16 cellular contexts compared by ENCODE assay signal in the genomic region with DNA sequence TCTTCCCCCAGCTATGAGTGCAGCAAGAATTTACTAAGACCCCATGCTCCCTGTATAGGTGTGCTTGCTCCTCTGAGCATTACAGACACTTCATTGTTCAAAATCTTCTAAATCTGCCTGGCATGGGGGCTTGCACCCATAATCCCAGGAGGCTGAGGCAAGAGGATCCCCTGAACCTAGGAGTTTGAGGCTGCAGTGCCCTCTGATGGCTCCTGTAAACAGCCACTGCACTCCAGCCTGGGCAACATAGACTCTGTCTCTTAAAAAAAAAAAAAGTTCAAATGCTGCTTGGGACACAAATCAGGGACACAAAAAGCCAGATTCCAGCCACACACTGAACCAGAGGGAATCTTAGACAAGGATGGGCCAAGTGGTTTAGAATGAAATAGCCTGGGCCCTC. TPM values are rescaled to one million over a fixed set of nuclear protein-coding genes. Genes with fewer than 3 reads are reported as not detected.
DNase-seq lines count a peak whose midpoint lies in the region; ATAC-seq, FAIRE-seq and TF ChIP-seq lines count a peak whose summit lies in the region.
"Had no signal": no experiment of that assay in that cellular context is flagged by ENCODE, and none has a peak within 500 bp of the region (broad histone marks: within the 10 kb centered on the region; RNA-seq: fewer than 3 reads in every experiment).

No MANE protein-coding gene starts in this region.

- no peak overlapping the region for H3K4me3 Mint-ChIP-seq in activated CD4-positive, alpha-beta T cell treated with anti-CD3 and anti-CD28 coated beads, Interleukin-2, amount 10 ng/mL, durations not matched to agents 7 days and 5 days
- peak overlapping the region; percentile 10 for H3K4me3 Mint-ChIP-seq in progenitor cell of endocrine pancreas (ENCODE audit: low read depth)

- DNase-seq in activated CD4-positive, alpha-beta T cell treated with anti-CD3 and anti-CD28 coated beads, Interleukin-2, amount 10 ng/mL, durations not matched to agents 7 days and 5 days: peak; percentile 27
- no peak for DNase-seq in activated CD4-positive, alpha-beta T cell treated with anti-CD3 and anti-CD28 coated beads for 4 hours
- DNase-seq in Karpas-422: peak; percentile 55
- no peak for DNase-seq in bronchial epithelial cell (ENCODE audit: low read depth)
- DNase-seq in progenitor cell of endocrine pancreas (ENCODE audit: low spot score, unreplicated experiment): no peak
- DNase-seq in activated CD8-positive, alpha-beta memory T cell treated with anti-CD3 and anti-CD28 coated beads, Interleukin-2, amount 50 U/mL, for 4 hours: no peak
- DNase-seq in NCI-H446 treated with DMSO at 0.1 percent for 48 hours (lab: John Stamatoyannopoulos, UW): no peak
- DNase-seq: activated effector memory CD4-positive, alpha-beta T cell treated with Interleukin-2 at 50 U/mL for 16 hours; central memory CD4-positive, alpha-beta T cell; DMS79 treated with DMSO at 0.1 percent for 48 hours; NCI-H1436 treated with DMSO at 0.1 percent for 48 hours; NCI-H774; occipital lobe; upper lobe of right lung had no signal

- H3K79me2 ChIP-seq in Karpas-422 (ENCODE audit: low read length): peaks cover 8% of the 10 kb centered on the region

- peak overlapping the region; percentile 14 for H3K27ac Mint-ChIP-seq in activated CD4-positive, alpha-beta T cell treated with anti-CD3 and anti-CD28 coated beads, Interleukin-2, amount 10 ng/mL, durations not matched to agents 7 days and 5 days
- no peak overlapping the region for H3K27ac Mint-ChIP-seq in progenitor cell of endocrine pancreas

- TF ChIP-seq CTCF in bronchial epithelial cell (IDR thresholded peaks at IDR 0.05; ENCODE audit: insufficient read depth, low read length, severe bottlenecking) (peak; percentile 36), progenitor cell of endocrine pancreas (IDR thresholded peaks at IDR 0.05; ENCODE audit: unreplicated experiment) (no peak)

- H2AFZ ChIP-seq in Karpas-422 (ENCODE audit: low read length): no peak overlapping the region

- peaks cover 5% of the 10 kb centered on the region for H3K27me3 Mint-ChIP-seq in activated CD4-positive, alpha-beta T cell treated with anti-CD3 and anti-CD28 coated beads, Interleukin-2, amount 10 ng/mL, durations not matched to agents 7 days and 5 days
- H3K27me3 Mint-ChIP-seq in progenitor cell of endocrine pancreas: peaks cover 36% of the 10 kb centered on the region

- no peak for ATAC-seq in HG02763 (IDR thresholded peaks at IDR 0.05; ENCODE audit: unreplicated experiment)
- ATAC-seq: upper lobe of right lung had no signal

- H3K9me3 Mint-ChIP-seq in activated CD4-positive, alpha-beta T cell treated with anti-CD3 and anti-CD28 coated beads, Interleukin-2, amount 10 ng/mL, durations not matched to agents 7 days and 5 days: no peaks in the 10 kb centered on the region
- H3K9me3 Mint-ChIP-seq in progenitor cell of endocrine pancreas (ENCODE audit: low read depth): no peaks in the 10 kb centered on the region

- H3K4me1 Mint-ChIP-seq in activated CD4-positive, alpha-beta T cell treated with anti-CD3 and anti-CD28 coated beads, Interleukin-2, amount 10 ng/mL, durations not matched to agents 7 days and 5 days: peaks cover 29% of the 10 kb centered on the region
- peaks cover 9% of the 10 kb centered on the region for H3K4me1 Mint-ChIP-seq in progenitor cell of endocrine pancreas (ENCODE audit: low read depth)

- no peaks in the 10 kb centered on the region for H3K9me3 ChIP-seq in Karpas-422 (ENCODE audit: low read length)
- H3K9me3 ChIP-seq: upper lobe of right lung had no signal

- no peaks in the 10 kb centered on the region; the same call in 1 of the 2 replicates for H4K20me1 ChIP-seq in Karpas-422 (ENCODE audit: insufficient read depth, low read depth, low read length)

- POLR2A ChIA-PET in activated CD4-positive, alpha-beta T cell treated with anti-CD3 and anti-CD28 coated beads, Interleukin-2, amount 10 ng/mL, durations not matched to agents 7 days and 5 days (lab: Charles Lee): no interaction called here

- FAIRE-seq in bronchial epithelial cell (lab: Jason Lieb, UNC): no peak

- H3K4me3 ChIP-seq in Karpas-422 (ENCODE audit: low read length): no peak overlapping the region
- H3K4me3 ChIP-seq in bronchial epithelial cell (ENCODE audit: low read depth, low read length): no peak overlapping the region
- H3K4me3 ChIP-seq: lung, upper lobe of right lung had no signal

- H3K36me3 ChIP-seq in Karpas-422 (ENCODE audit: insufficient read depth, low read length) (no peaks in the 10 kb centered on the region), bronchial epithelial cell (ENCODE audit: control insufficient read depth, insufficient read depth, low read length) (no peaks in the 10 kb centered on the region)
- H3K36me3 ChIP-seq: upper lobe of right lung had no signal

- no peaks in the 10 kb centered on the region for H3K9me2 ChIP-seq in Karpas-422 (replicated peaks; ENCODE audit: insufficient read depth, low read length)

- CTCF ChIA-PET in activated CD4-positive, alpha-beta T cell treated with anti-CD3 and anti-CD28 coated beads, Interleukin-2, amount 10 ng/mL, durations not matched to agents 7 days and 5 days (lab: Charles Lee): interaction anchor here (0.5 to 1.3 kb wide), 3 partner anchors 26 to 150 kb away, joined by 3 to 6 read pairs (median 3); no protein-coding TSS in a partner anchor

- H3K9ac ChIP-seq in Karpas-422 (ENCODE audit: low read length): no peak overlapping the region

- H3K27ac ChIP-seq in Karpas-422 (ENCODE audit: low read length): no peak overlapping the region
- H3K27ac ChIP-seq: upper lobe of right lung had no signal

- peaks cover 9% of the 10 kb centered on the region for H3K4me1 ChIP-seq in Karpas-422 (ENCODE audit: low read length)

- H3K4me2 ChIP-seq in Karpas-422 (ENCODE audit: low read depth, low read length, poor library complexity, severe bottlenecking): no peak overlapping the region

- H3K27me3 ChIP-seq in Karpas-422 (ENCODE audit: low read length) (no peaks in the 10 kb centered on the region), bronchial epithelial cell (ENCODE audit: control insufficient read depth, insufficient read depth, low read length) (no peaks in the 10 kb centered on the region)
- H3K27me3 ChIP-seq: upper lobe of right lung had no signal

- H3K36me3 Mint-ChIP-seq in activated CD4-positive, alpha-beta T cell treated with anti-CD3 and anti-CD28 coated beads, Interleukin-2, amount 10 ng/mL, durations not matched to agents 7 days and 5 days (ENCODE audit: low read depth): peaks cover 6% of the 10 kb centered on the region
- no peaks in the 10 kb centered on the region for H3K36me3 Mint-ChIP-seq in progenitor cell of endocrine pancreas (ENCODE audit: insufficient read depth)

RNA-seq across cellular contexts. Expression of gene ACOT7, which starts 3.4 kb away (rescaled TPM):
- total RNA-seq in activated CD4-positive, alpha-beta T cell treated with anti-CD3 and anti-CD28 coated beads, Interleukin-2, amount 10 ng/mL, durations not matched to agents 7 days and 5 days: 100 to 1,000 TPM; 101 TPM
- 11.8 and 25.9 TPM in 2 replicates for total RNA-seq in Karpas-422 (2014; rRNA removed; shearing (Covaris generic); ENCODE audit: low replicate concordance)
- total RNA-seq in bronchial epithelial cell (88.1 and 89.8 TPM in 2 replicates), progenitor cell of endocrine pancreas (30.2 and 30.3 TPM in 2 replicates)

RNA-seq across cellular contexts. Expression of gene HES2, which starts 22.7 kb away (rescaled TPM):
- under 1 TPM; 0.21 to 0.30 TPM for total RNA-seq in activated CD4-positive, alpha-beta T cell treated with anti-CD3 and anti-CD28 coated beads, Interleukin-2, amount 10 ng/mL, durations not matched to agents 7 days and 5 days
- not detected in 2 replicates for total RNA-seq in Karpas-422 (2014; rRNA removed; shearing (Covaris generic); ENCODE audit: low replicate concordance)
- total RNA-seq in bronchial epithelial cell: 98.1 and 116 TPM in 2 replicates
- 0.07 and 0.12 TPM in 2 replicates for total RNA-seq in progenitor cell of endocrine pancreas

RNA-seq across cellular contexts. Expression of gene ESPN, which starts 27.6 kb away (rescaled TPM):
- under 1 TPM; 0.56 to 0.77 TPM for total RNA-seq in activated CD4-positive, alpha-beta T cell treated with anti-CD3 and anti-CD28 coated beads, Interleukin-2, amount 10 ng/mL, durations not matched to agents 7 days and 5 days
- not detected in 2 replicates for total RNA-seq in Karpas-422 (2014; rRNA removed; shearing (Covaris generic); ENCODE audit: low replicate concordance)
- total RNA-seq in bronchial epithelial cell (4.5 and 8.4 TPM in 2 replicates), progenitor cell of endocrine pancreas (49.5 and 54.0 TPM in 2 replicates)
- total RNA-seq: occipital lobe had no signal

Comparison
In these comparisons a context has a peak if more than half of its experiments do, and no peak if none do; other contexts are left out.
1. DNase-seq: peak in activated CD4-positive, alpha-beta T cell treated with anti-CD3 and anti-CD28 coated beads, Interleukin-2, amount 10 ng/mL, durations not matched to agents 7 days and 5 days (single experiment) and Karpas-422 (single experiment); none in activated CD4-positive, alpha-beta T cell treated with anti-CD3 and anti-CD28 coated beads for 4 hours (0 of 2), bronchial epithelial cell (single experiment), progenitor cell of endocrine pancreas (single experiment), activated CD8-positive, alpha-beta memory T cell treated with anti-CD3 and anti-CD28 coated beads, Interleukin-2, amount 50 U/mL, for 4 hours (single experiment) and NCI-H446 treated with DMSO at 0.1 percent for 48 hours (single experiment).
2. RNA of gene HES2, which starts 22.7 kb away (total RNA-seq): 98.1 to 116 TPM in bronchial epithelial cell; 0.21 to 0.30 TPM in activated CD4-positive, alpha-beta T cell treated with anti-CD3 and anti-CD28 coated beads, Interleukin-2, amount 10 ng/mL, durations not matched to agents 7 days and 5 days, 0.07 to 0.12 TPM in progenitor cell of endocrine pancreas and not detected in Karpas-422; every median in the first group is over 10 times any median in the second.